Comparison of ENCODE assay signal across 19 cellular contexts in genomic region chr10:104099941-104100340, GRCh38. TPM values are rescaled to one million over a fixed set of nuclear protein-coding genes. Genes with fewer than 3 reads are reported as not detected.
DNase-seq lines count a peak whose midpoint lies in the region; ATAC-seq, FAIRE-seq and TF ChIP-seq lines count a peak whose summit lies in the region.
"Had no signal": no experiment of that assay in that cellular context is flagged by ENCODE, and none has a peak within 500 bp of the region (broad histone marks: within the 10 kb centered on the region; RNA-seq: fewer than 3 reads in every experiment).

No MANE protein-coding gene starts in this region.

- no peaks in the 10 kb centered on the region for H3K79me2 ChIP-seq in astrocyte (ENCODE audit: insufficient read depth, low read length)

- H3K56ac ChIP-seq in IMR-90 (ENCODE audit: extremely low read depth, insufficient read depth, low read length): no peak overlapping the region

- POLR2A ChIA-PET in IMR-90 (lab: Charles Lee; ENCODE audit: unreplicated experiment): interaction anchor here (0.6 kb wide), 2 partner anchors 8 to 9 kb away, joined by 3 to 9 read pairs; no protein-coding TSS in a partner anchor

- no peak for TF ChIP-seq CTCF in IMR-90 (conservative IDR thresholded peaks at IDR 0.05; ENCODE audit: low read depth, low read length)
- no peak for TF ChIP-seq CTCF in astrocyte (IDR thresholded peaks at IDR 0.05; ENCODE audit: insufficient read depth, low read depth, low read length)
- TF ChIP-seq CTCF in adrenal gland (IDR thresholded peaks at IDR 0.05): no peak

- peaks cover 2% of the 10 kb centered on the region; the same call in 1 of the 2 replicates for H3K4me1 ChIP-seq in IMR-90 (ENCODE audit: control insufficient read depth, insufficient read depth, low read length)
- peaks cover 9% of the 10 kb centered on the region for H3K4me1 ChIP-seq in astrocyte (ENCODE audit: insufficient read depth, low read length)
- H3K4me1 ChIP-seq in adrenal gland (replicated peaks in 1 of 2): no peaks in the 10 kb centered on the region
- H3K4me1 ChIP-seq: HAP-1 had no signal

- H4K8ac ChIP-seq in IMR-90 (ENCODE audit: low read depth in 2 of 2, low read length in 2 of 2): peak overlapping the region in 1 of 2 experiments; percentile 36; a peak in 1 of 4 replicates

- H3K36me3 ChIP-seq in IMR-90 (ENCODE audit: control insufficient read depth, insufficient read depth, low read length) (no peaks in the 10 kb centered on the region), astrocyte (ENCODE audit: insufficient read depth, low read length) (no peaks in the 10 kb centered on the region), adrenal gland (replicated peaks in 1 of 2) (no peaks in the 10 kb centered on the region)
- H3K36me3 ChIP-seq: BLaER1 treated with 17β-estradiol and CSF1 and Interleukin-3, amounts not matched to agents 10 nM and 100 nM; HAP-1 had no signal

- H3K4me2 ChIP-seq in IMR-90 (ENCODE audit: low read depth, low read length) (no peak overlapping the region), astrocyte (ENCODE audit: low read length) (peak overlapping the region; percentile 43)
- H3K4me2 ChIP-seq: A549; BLaER1 treated with 17β-estradiol and CSF1 and Interleukin-3, amounts not matched to agents 10 nM and 100 nM had no signal

- H4K20me1 ChIP-seq in IMR-90 (ENCODE audit: insufficient read depth, low read length) (no peaks in the 10 kb centered on the region), astrocyte (ENCODE audit: insufficient read depth, low read length) (no peaks in the 10 kb centered on the region)
- H4K20me1 ChIP-seq: BLaER1 treated with 17β-estradiol and CSF1 and Interleukin-3, amounts not matched to agents 10 nM and 100 nM had no signal

- peaks cover 22% of the 10 kb centered on the region for H3K4me1 Mint-ChIP-seq in astrocyte (ENCODE audit: low read depth, unreplicated experiment)
- H3K4me1 Mint-ChIP-seq: CD8-positive, alpha-beta memory T cell had no signal

- dilution Hi-C loops in IMR-90 (cut with HindIII; ENCODE audit: low sequenced_read_pairs, unreplicated experiment): no loop called here

- H3K14ac ChIP-seq in IMR-90 (replicated peaks; ENCODE audit: low read depth, low read length): no peak overlapping the region

- peaks cover 2% of the 10 kb centered on the region for H3K36me3 Mint-ChIP-seq in astrocyte (ENCODE audit: low read depth, unreplicated experiment)

- CTCF ChIA-PET in IMR-90 (lab: Yijun Ruan, JAX): interaction anchor here (0.6 to 1.0 kb wide), 2 partner anchors 12 to 28 kb away, joined by 3 read pairs; no protein-coding TSS in a partner anchor

- peaks cover 3% of the 10 kb centered on the region; the same call in 1 of the 2 replicates for H3K9me1 ChIP-seq in IMR-90 (ENCODE audit: insufficient read depth, low read length)

- no peaks in the 10 kb centered on the region for H3K79me1 ChIP-seq in IMR-90 (ENCODE audit: low read depth in 1 of 2, low read length in 2 of 2)

- H3K9me3 Mint-ChIP-seq in astrocyte (ENCODE audit: unreplicated experiment): peaks cover 4% of the 10 kb centered on the region

- no peak overlapping the region for H3K18ac ChIP-seq in IMR-90 (ENCODE audit: low read depth, low read length)

- no peak overlapping the region for H3K27ac ChIP-seq in IMR-90 (ENCODE audit: insufficient read depth, low read length)
- H3K27ac ChIP-seq in astrocyte (ENCODE audit: low read depth, low read length): no peak overlapping the region
- no peak overlapping the region for H3K27ac ChIP-seq in adrenal gland
- H3K27ac ChIP-seq: A549; BLaER1 treated with 17β-estradiol and CSF1 and Interleukin-3, amounts not matched to agents 10 nM and 100 nM; RWPE1 had no signal

- H3K4me3 ChIP-seq in IMR-90 (ENCODE audit: insufficient read depth, low read depth, low read length): no peak overlapping the region
- no peak overlapping the region for H3K4me3 ChIP-seq in astrocyte (ENCODE audit: insufficient read depth, low read depth, low read length)
- no peak overlapping the region for H3K4me3 ChIP-seq in adrenal gland
- H3K4me3 ChIP-seq: A549; BLaER1 treated with 17β-estradiol and CSF1 and Interleukin-3, amounts not matched to agents 10 nM and 100 nM; HAP-1 had no signal

- no peak overlapping the region for H2AK5ac ChIP-seq in IMR-90 (ENCODE audit: low read depth, low read length)

- H2AK9ac ChIP-seq in IMR-90 (replicated peaks; ENCODE audit: low read depth, low read length, poor library complexity): no peak overlapping the region

- H3K4ac ChIP-seq in IMR-90 (ENCODE audit: low read depth, low read length): peak overlapping the region; percentile 10; the same call in 1 of the 2 replicates

- no peak overlapping the region for H2BK20ac ChIP-seq in IMR-90 (ENCODE audit: low read depth, low read length)

- intact Hi-C loops in IMR-90 (cut with micrococcal nuclease) (no loop called here), left colon (cut with DNase I, micrococcal nuclease) (no loop called here), adrenal gland (cut with DNase I) (no loop called here)

- TF ChIP-seq RAD21 in IMR-90 (IDR thresholded peaks at IDR 0.05; ENCODE audit: low read length): no peak

- H2AFZ ChIP-seq in IMR-90 (replicated peaks; ENCODE audit: low read length, poor library complexity): no peak overlapping the region
- no peak overlapping the region for H2AFZ ChIP-seq in astrocyte (ENCODE audit: low read depth, low read length)

- H3K9ac ChIP-seq in IMR-90 (ENCODE audit: low read depth, low read length) (no peak overlapping the region), astrocyte (ENCODE audit: low read length) (no peak overlapping the region)
- H3K9ac ChIP-seq: BLaER1 treated with 17β-estradiol and CSF1 and Interleukin-3, amounts not matched to agents 10 nM and 100 nM had no signal

- no peak overlapping the region for H4K5ac ChIP-seq in IMR-90 (ENCODE audit: low read depth, low read length)

- ATAC-seq in IMR-90 (ENCODE audit: low read depth): no peak
- no peak for ATAC-seq in left colon
- ATAC-seq: A549 had no signal

- no peak overlapping the region for H3K23ac ChIP-seq in IMR-90 (ENCODE audit: low read depth, low read length)

- in situ Hi-C loops in IMR-90 (cut with MboI; ENCODE audit: low sequenced_read_pairs): no loop called here

- H3K4me3 Mint-ChIP-seq in astrocyte (ENCODE audit: unreplicated experiment): no peak overlapping the region

- H2BK120ac ChIP-seq in IMR-90 (ENCODE audit: low read depth, low read length): peak overlapping the region; percentile 57; the same call in 1 of the 2 replicates

- TF ChIP-seq POLR2A in IMR-90 (IDR thresholded peaks at IDR 0.05; ENCODE audit: low read depth, low read length): no peak
- no peak for TF ChIP-seq POLR2A in adrenal gland (IDR thresholded peaks at IDR 0.05)

- peaks cover 2% of the 10 kb centered on the region for H3K27me3 Mint-ChIP-seq in astrocyte (ENCODE audit: low read depth, unreplicated experiment)

- H3K27me3 ChIP-seq in IMR-90 (ENCODE audit: control insufficient read depth, insufficient read depth, low read length) (no peaks in the 10 kb centered on the region), astrocyte (ENCODE audit: insufficient read depth, low read length) (no peaks in the 10 kb centered on the region), adrenal gland (no peaks in the 10 kb centered on the region)
- H3K27me3 ChIP-seq: BLaER1 treated with 17β-estradiol and CSF1 and Interleukin-3, amounts not matched to agents 10 nM and 100 nM had no signal

- BruUV-seq in IMR-90 (replicated peaks; lab: Mats Ljungman, UMichigan): no TSS peak

- no peak overlapping the region for H2BK15ac ChIP-seq in IMR-90 (ENCODE audit: low read depth, low read length)

- peak; percentile 49 for DNase-seq in EH (ENCODE audit: low read depth)
- peak; percentile 23 for DNase-seq in IMR-90
- DNase-seq in astrocyte (ENCODE audit: low read depth): peak; percentile 25
- peak; percentile 50 for DNase-seq in iris pigment epithelial cell (ENCODE audit: low read depth)
- DNase-seq in D341Med (ENCODE audit: low spot score): no peak
- no peak for DNase-seq in left colon
- DNase-seq in putamen (ENCODE audit: low spot score): no peak
- no peak for DNase-seq in adrenal gland
- DNase-seq: CD8-positive, alpha-beta memory T cell; DMS79; GDM1; KBM-7; MV-4-11; NCI-H1694 treated with DMSO at 0.1 percent for 48 hours; NCI-H510A had no signal

- no peak for FAIRE-seq in astrocyte (lab: Jason Lieb, UNC)

- no peak overlapping the region for H2BK5ac ChIP-seq in IMR-90 (ENCODE audit: low read depth, low read length, poor library complexity, severe bottlenecking)

- H3K27ac Mint-ChIP-seq in astrocyte (ENCODE audit: unreplicated experiment): no peak overlapping the region
- H3K27ac Mint-ChIP-seq: CD8-positive, alpha-beta memory T cell had no signal

- no peak overlapping the region for H4K91ac ChIP-seq in IMR-90 (ENCODE audit: insufficient read depth, low read depth, low read length)

- no peaks in the 10 kb centered on the region for H3K9me3 ChIP-seq in IMR-90 (ENCODE audit: control insufficient read depth, insufficient read depth, low read length)
- H3K9me3 ChIP-seq in astrocyte (ENCODE audit: insufficient read depth, low read depth, low read length): no peaks in the 10 kb centered on the region
- H3K9me3 ChIP-seq in adrenal gland (replicated peaks in 1 of 3): no peaks in the 10 kb centered on the region

TF ChIP-seq in IMR-90, 13 proteins besides CTCF, POLR2A, EP300 and RAD21 (continues in another document):
- TF ChIP-seq, protein P1, sequence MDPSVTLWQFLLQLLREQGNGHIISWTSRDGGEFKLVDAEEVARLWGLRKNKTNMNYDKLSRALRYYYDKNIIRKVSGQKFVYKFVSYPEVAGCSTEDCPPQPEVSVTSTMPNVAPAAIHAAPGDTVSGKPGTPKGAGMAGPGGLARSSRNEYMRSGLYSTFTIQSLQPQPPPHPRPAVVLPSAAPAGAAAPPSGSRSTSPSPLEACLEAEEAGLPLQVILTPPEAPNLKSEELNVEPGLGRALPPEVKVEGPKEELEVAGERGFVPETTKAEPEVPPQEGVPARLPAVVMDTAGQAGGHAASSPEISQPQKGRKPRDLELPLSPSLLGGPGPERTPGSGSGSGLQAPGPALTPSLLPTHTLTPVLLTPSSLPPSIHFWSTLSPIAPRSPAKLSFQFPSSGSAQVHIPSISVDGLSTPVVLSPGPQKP (IDR thresholded peaks at IDR 0.05; ENCODE audit: borderline replicate concordance, low read depth, low read length): no peak

RNA-seq across cellular contexts. Expression of gene COL17A1, which starts 14.3 kb away (rescaled TPM):
- total RNA-seq in IMR-90 (2012; rRNA removed): 0.18 and 0.83 TPM in 2 replicates
- polyA plus RNA-seq in IMR-90 (2012; rRNA removed): 0.14 and 0.32 TPM in 2 replicates
- polyA plus RNA-seq in IMR-90 (2012; cell fraction: cytosol; rRNA removed): 0.11 TPM in 2 replicates
- 0.60 and 0.83 TPM in 2 replicates for polyA plus RNA-seq in IMR-90 (2012; cell fraction: nucleus; rRNA removed; ENCODE audit: low replicate concordance)
- 2.6 and 10.1 TPM in 2 replicates for total RNA-seq in astrocyte
- total RNA-seq in left colon: 100 to 1,000 TPM; 159 to 328 TPM
- under 1 TPM in 5 of 8 donors, not detected in 3; 0.11 to 0.97 (median 0.23) TPM for total RNA-seq in adrenal gland
- polyA plus RNA-seq in adrenal gland: 1 to 10 TPM in 2 of 3 donors, under 1 TPM in 1; 0.40 to 2.2 (median 1.5) TPM
- total RNA-seq: CD8-positive, alpha-beta memory T cell had no signal
- polyA plus RNA-seq: CD8-positive, alpha-beta memory T cell had no signal

RNA-seq across cellular contexts. Expression of gene SFR1, which starts 22.0 kb away (rescaled TPM):
- total RNA-seq in IMR-90 (2012; rRNA removed): 1.6 and 5.6 TPM in 2 replicates
- 2.0 and 2.3 TPM in 2 replicates for polyA plus RNA-seq in IMR-90 (2012; rRNA removed)
- polyA plus RNA-seq in IMR-90 (2012; cell fraction: cytosol; rRNA removed): 0.42 and 1.0 TPM in 2 replicates
- 0.08 and 1.3 TPM in 2 replicates for polyA plus RNA-seq in IMR-90 (2012; cell fraction: nucleus; rRNA removed; ENCODE audit: low replicate concordance)
- 3.6 and 4.4 TPM in 2 replicates for total RNA-seq in astrocyte
- 1 to 10 TPM; 3.4 to 5.6 TPM for total RNA-seq in left colon
- total RNA-seq in adrenal gland: 10 to 100 TPM in 1 of 8 donors, 1 to 10 TPM in 7; 3.1 to 12.2 (median 5.6) TPM
- 1 to 10 TPM; 5.8 to 9.6 (median 6.8) TPM for polyA plus RNA-seq in adrenal gland

Comparison
In these comparisons a context has a peak if more than half of its experiments do, and no peak if none do; other contexts are left out.
1. DNase-seq: peak in EH (single experiment), IMR-90 (single experiment), astrocyte (single experiment) and iris pigment epithelial cell (single experiment); none in D341Med (single experiment), left colon (0 of 2), putamen (single experiment) and adrenal gland (0 of 7).
2. RNA of gene COL17A1, which starts 14.3 kb away (total RNA-seq): 159 to 328 TPM in left colon; 2.6 to 10.1 TPM in astrocyte, 0.18 to 0.83 TPM in IMR-90 and 0.11 to 0.97 TPM in adrenal gland; every median in the first group is over 10 times any median in the second.